ENCODE assay signal across 8 cellular contexts in genomic region chr1:67214420-67215174, GRCh38. TPM values are rescaled to one million over a fixed set of nuclear protein-coding genes. Genes with fewer than 3 reads are reported as not detected.
DNase-seq lines count a peak whose midpoint lies in the region; ATAC-seq and FAIRE-seq lines count a peak whose summit lies in the region.

No MANE protein-coding gene starts in this region.

- no peak for FAIRE-seq in urothelium cell line (lab: Jason Lieb, UNC)

- H3K4me1 Mint-ChIP-seq in activated CD8-positive, alpha-beta memory T cell treated with anti-CD3 and anti-CD28 coated beads, Interleukin-2, amount 10 ng/mL, durations not matched to agents 7 days and 5 days = peaks cover 4% of the 10 kb centered on the region
- peaks cover 65% of the 10 kb centered on the region for H3K4me1 Mint-ChIP-seq in activated T-helper 1 cell treated with anti-CD3 and anti-CD28 coated beads, Interleukin-12 subunit alpha, Interleukin-12 subunit beta, Interleukin-2, Interleukin-4 antibody, amounts not matched to agents 30 ng/mL and 10 ng/mL and 1 ng/mL, durations not matched to agents 14 hours and 24 hours and 36 hours (ENCODE audit: low read depth)

- H3K36me3 Mint-ChIP-seq in activated CD8-positive, alpha-beta memory T cell treated with anti-CD3 and anti-CD28 coated beads, Interleukin-2, amount 10 ng/mL, durations not matched to agents 7 days and 5 days = no peaks in the 10 kb centered on the region
- H3K36me3 Mint-ChIP-seq in activated T-helper 1 cell treated with anti-CD3 and anti-CD28 coated beads, Interleukin-12 subunit alpha, Interleukin-12 subunit beta, Interleukin-2, Interleukin-4 antibody, amounts not matched to agents 30 ng/mL and 10 ng/mL and 1 ng/mL, durations not matched to agents 14 hours and 24 hours and 36 hours (ENCODE audit: low read depth) = peaks cover 3% of the 10 kb centered on the region

- no peak overlapping the region for H3K27ac Mint-ChIP-seq in activated CD8-positive, alpha-beta memory T cell treated with anti-CD3 and anti-CD28 coated beads, Interleukin-2, amount 10 ng/mL, durations not matched to agents 7 days and 5 days
- H3K27ac Mint-ChIP-seq in activated T-helper 1 cell treated with anti-CD3 and anti-CD28 coated beads, Interleukin-12 subunit alpha, Interleukin-12 subunit beta, Interleukin-2, Interleukin-4 antibody, amounts not matched to agents 30 ng/mL and 10 ng/mL and 1 ng/mL, durations not matched to agents 14 hours and 24 hours and 36 hours = peak overlapping the region; percentile 61

- ATAC-seq in activated CD8-positive, alpha-beta memory T cell treated with anti-CD3 and anti-CD28 coated beads, Interleukin-2, amount 10 ng/mL, durations not matched to agents 7 days and 5 days = no peak
- ATAC-seq in GM21786 (IDR thresholded peaks at IDR 0.05; ENCODE audit: unreplicated experiment) = peak; percentile 80
- no peak for ATAC-seq in stimulated activated naive CD8-positive, alpha-beta T cell treated with anti-CD3 and anti-CD28 coated beads, Interleukin-15, Interleukin-2, amounts not matched to agents 100 U/mL and 50 U/mL, for 24 hours

- H3K9me3 Mint-ChIP-seq in activated CD8-positive, alpha-beta memory T cell treated with anti-CD3 and anti-CD28 coated beads, Interleukin-2, amount 10 ng/mL, durations not matched to agents 7 days and 5 days (ENCODE audit: low read depth) = no peaks in the 10 kb centered on the region
- H3K9me3 Mint-ChIP-seq in activated T-helper 1 cell treated with anti-CD3 and anti-CD28 coated beads, Interleukin-12 subunit alpha, Interleukin-12 subunit beta, Interleukin-2, Interleukin-4 antibody, amounts not matched to agents 30 ng/mL and 10 ng/mL and 1 ng/mL, durations not matched to agents 14 hours and 24 hours and 36 hours = no peaks in the 10 kb centered on the region

- DNase-seq in activated CD8-positive, alpha-beta memory T cell treated with anti-CD3 and anti-CD28 coated beads, Interleukin-2, amount 10 ng/mL, durations not matched to agents 7 days and 5 days = peak; percentile 72
- DNase-seq in activated CD8-positive, alpha-beta memory T cell treated with anti-CD3 and anti-CD28 coated beads, Interleukin-2, amount 50 U/mL, for 48 hours = no peak
- DNase-seq in LHCN-M2 (ENCODE audit: low read depth) (peak; percentile 26), iris pigment epithelial cell (ENCODE audit: low read depth) (peak; percentile 31), urothelium cell line (ENCODE audit: low spot score) (no peak)
- DNase-seq in activated T-helper 1 cell treated with anti-CD3 and anti-CD28 coated beads, Interleukin-12 subunit alpha, Interleukin-12 subunit beta, Interleukin-2, Interleukin-4 antibody, amounts not matched to agents 30 ng/mL and 10 ng/mL and 1 ng/mL, durations not matched to agents 14 hours and 24 hours and 36 hours (ENCODE audit: low spot score) = peak; percentile 42
- peak; percentile 62 for DNase-seq in stimulated activated naive CD8-positive, alpha-beta T cell treated with anti-CD3 and anti-CD28 coated beads, Interleukin-15, Interleukin-2, amounts not matched to agents 100 U/mL and 50 U/mL, for 24 hours

- CTCF ChIA-PET in activated CD8-positive, alpha-beta memory T cell treated with anti-CD3 and anti-CD28 coated beads, Interleukin-2, amount 10 ng/mL, durations not matched to agents 7 days and 5 days (lab: Charles Lee) = interaction anchor here (0.6 to 9.0 kb wide), 41 partner anchors 8 to 546 kb away, joined by 3 to 157 read pairs (median 5); partner anchors contain the start of genes C1orf141 and IL23R

- intact Hi-C loops in activated T-helper 1 cell treated with anti-CD3 and anti-CD28 coated beads, Interleukin-12 subunit alpha, Interleukin-12 subunit beta, Interleukin-2, Interleukin-4 antibody, amounts not matched to agents 30 ng/mL and 10 ng/mL and 1 ng/mL, durations not matched to agents 14 hours and 24 hours and 36 hours (cut with micrococcal nuclease) = loop anchor here (1.0 to 5.0 kb wide), 2 partner anchors 232 to 286 kb away; no protein-coding TSS in a partner anchor

- no peaks in the 10 kb centered on the region for H3K27me3 Mint-ChIP-seq in activated CD8-positive, alpha-beta memory T cell treated with anti-CD3 and anti-CD28 coated beads, Interleukin-2, amount 10 ng/mL, durations not matched to agents 7 days and 5 days
- no peaks in the 10 kb centered on the region for H3K27me3 Mint-ChIP-seq in activated T-helper 1 cell treated with anti-CD3 and anti-CD28 coated beads, Interleukin-12 subunit alpha, Interleukin-12 subunit beta, Interleukin-2, Interleukin-4 antibody, amounts not matched to agents 30 ng/mL and 10 ng/mL and 1 ng/mL, durations not matched to agents 14 hours and 24 hours and 36 hours (ENCODE audit: insufficient read depth)

- no peak overlapping the region for H3K4me3 Mint-ChIP-seq in activated CD8-positive, alpha-beta memory T cell treated with anti-CD3 and anti-CD28 coated beads, Interleukin-2, amount 10 ng/mL, durations not matched to agents 7 days and 5 days
- H3K4me3 Mint-ChIP-seq in activated T-helper 1 cell treated with anti-CD3 and anti-CD28 coated beads, Interleukin-12 subunit alpha, Interleukin-12 subunit beta, Interleukin-2, Interleukin-4 antibody, amounts not matched to agents 30 ng/mL and 10 ng/mL and 1 ng/mL, durations not matched to agents 14 hours and 24 hours and 36 hours = peak overlapping the region; percentile 43

RNA-seq across cellular contexts. Expression of gene IL23R, which starts 48.3 kb away (rescaled TPM):
- total RNA-seq in activated CD8-positive, alpha-beta memory T cell treated with anti-CD3 and anti-CD28 coated beads, Interleukin-2, amount 10 ng/mL, durations not matched to agents 7 days and 5 days = 1 to 10 TPM in 1 of 2 experiments, under 1 TPM in 1; 0.53 to 2.2 TPM
- total RNA-seq in LHCN-M2 (2014; rRNA removed) = not detected in 2 replicates
- not detected for polyA plus RNA-seq in LHCN-M2 (2012)
- total RNA-seq in activated T-helper 1 cell treated with anti-CD3 and anti-CD28 coated beads, Interleukin-12 subunit alpha, Interleukin-12 subunit beta, Interleukin-2, Interleukin-4 antibody, amounts not matched to agents 30 ng/mL and 10 ng/mL and 1 ng/mL, durations not matched to agents 14 hours and 24 hours and 36 hours = 13.3 and 14.1 TPM in 2 replicates

Comparison
In these comparisons a context has a peak if more than half of its experiments do, and no peak if none do; other contexts are left out.
1. DNase-seq: peak in activated CD8-positive, alpha-beta memory T cell treated with anti-CD3 and anti-CD28 coated beads, Interleukin-2, amount 10 ng/mL, durations not matched to agents 7 days and 5 days (single experiment), LHCN-M2 (single experiment), activated T-helper 1 cell treated with anti-CD3 and anti-CD28 coated beads, Interleukin-12 subunit alpha, Interleukin-12 subunit beta, Interleukin-2, Interleukin-4 antibody, amounts not matched to agents 30 ng/mL and 10 ng/mL and 1 ng/mL, durations not matched to agents 14 hours and 24 hours and 36 hours (single experiment), iris pigment epithelial cell (single experiment) and stimulated activated naive CD8-positive, alpha-beta T cell treated with anti-CD3 and anti-CD28 coated beads, Interleukin-15, Interleukin-2, amounts not matched to agents 100 U/mL and 50 U/mL, for 24 hours (single experiment); none in activated CD8-positive, alpha-beta memory T cell treated with anti-CD3 and anti-CD28 coated beads, Interleukin-2, amount 50 U/mL, for 48 hours (single experiment) and urothelium cell line (single experiment).